ENCODE assay signal across 22 cellular contexts in genomic region chr6:149913085-149913484, GRCh38. TPM values are rescaled to one million over a fixed set of nuclear protein-coding genes. Genes with fewer than 3 reads are reported as not detected.
"Had no signal": no experiment of that assay in that cellular context is flagged by ENCODE, and none has a peak within 500 bp of the region (broad histone marks: within the 10 kb centered on the region; RNA-seq: fewer than 3 reads in every experiment).

No MANE protein-coding gene starts in this region.

- H3K4me3 ChIP-seq: cardiac muscle cell, left lung, prostate gland, testis had no signal

- H3K9me3 ChIP-seq: prostate gland, testis had no signal

- H3K36me3 ChIP-seq: cardiac muscle cell, left lung, prostate gland had no signal

- H3K27me3 ChIP-seq: left lung, testis had no signal

- H3K4me1 ChIP-seq: left lung, prostate gland, testis had no signal

- H3K27ac ChIP-seq: cardiac muscle cell, left lung, prostate gland, testis had no signal

- DNase-seq: activated B cell treated with CpG ODN at 0.5 μM for 24 hours; activated CD4-positive, alpha-beta T cell treated with anti-CD3 and anti-CD28 coated beads for 36 hours; activated CD4-positive, alpha-beta T cell treated with anti-CD3 and anti-CD28 coated beads, Interleukin-2, amount 50 U/mL, for 4 hours; activated effector memory CD4-positive, alpha-beta T cell treated with Interleukin-2 at 50 U/mL for 16 hours; activated naive CD4-positive, alpha-beta T cell treated with anti-CD3 and anti-CD28 coated beads for 36 hours; activated naive CD8-positive, alpha-beta T cell treated with anti-CD3 and anti-CD28 coated beads, Interleukin-2, amount 10 ng/mL, durations not matched to agents 7 days and 5 days; amygdala; effector CD8-positive, alpha-beta T cell; foreskin melanocyte; immature natural killer cell; kidney glomerular epithelial cell; left lung; natural killer cell; stimulated activated CD4-positive, alpha-beta T cell treated with anti-CD3 and anti-CD28 coated beads, Interleukin-12 subunit alpha, Interleukin-12 subunit beta, amount 100 ng/mL, for 4 hours; T1000; testis; trophoblast cell had no signal

RNA-seq across cellular contexts. Expression of gene RAET1G, which starts 9.8 kb away (rescaled TPM):
- total RNA-seq: activated B cell treated with CpG ODN at 0.5 μM for 24 hours; activated CD4-positive, alpha-beta T cell treated with anti-CD3 and anti-CD28 coated beads for 36 hours; activated naive CD4-positive, alpha-beta T cell treated with anti-CD3 and anti-CD28 coated beads for 36 hours; activated naive CD8-positive, alpha-beta T cell treated with anti-CD3 and anti-CD28 coated beads, Interleukin-2, amount 10 ng/mL, durations not matched to agents 7 days and 5 days; cardiac muscle cell; mesothelial cell of epicardium; skeletal muscle tissue; testis had no signal
- polyA plus RNA-seq: cardiac muscle cell, immature natural killer cell had no signal

RNA-seq across cellular contexts. Expression of gene RAET1E, which starts 15.2 kb away (rescaled TPM):
- total RNA-seq: activated B cell treated with CpG ODN at 0.5 μM for 24 hours; activated CD4-positive, alpha-beta T cell treated with anti-CD3 and anti-CD28 coated beads for 36 hours; activated naive CD4-positive, alpha-beta T cell treated with anti-CD3 and anti-CD28 coated beads for 36 hours; activated naive CD8-positive, alpha-beta T cell treated with anti-CD3 and anti-CD28 coated beads, Interleukin-2, amount 10 ng/mL, durations not matched to agents 7 days and 5 days; cardiac muscle cell; lung microvascular endothelial cell; mesothelial cell of epicardium; natural killer cell had no signal
- polyA plus RNA-seq: cardiac muscle cell, immature natural killer cell had no signal

RNA-seq across cellular contexts. Expression of gene ULBP2, which starts 28.7 kb away (rescaled TPM):
- total RNA-seq: cardiac muscle cell, skeletal muscle tissue had no signal
- polyA plus RNA-seq: cardiac muscle cell had no signal

RNA-seq across cellular contexts. Expression of gene ULBP1, which starts 50.7 kb away (rescaled TPM):
- total RNA-seq: cardiac muscle cell, skeletal muscle tissue had no signal
- polyA plus RNA-seq: cardiac muscle cell, immature natural killer cell had no signal
